ENCODE assay signal across 2 cellular contexts in genomic region chr11:111879637-111879960, GRCh38.
TF ChIP-seq lines count a peak whose summit lies in the region.

No MANE protein-coding gene starts in this region.

TF ChIP-seq in A549, 52 proteins besides CTCF, POLR2A, EP300 and RAD21:
- TF ChIP-seq POLR2AphosphoS2 (conservative IDR thresholded peaks at IDR 0.05; ENCODE audit: low read length), result no peak
- TF ChIP-seq EHMT2 (IDR thresholded peaks at IDR 0.05; ENCODE audit: low read depth), result no peak
- TF ChIP-seq, protein P1, sequence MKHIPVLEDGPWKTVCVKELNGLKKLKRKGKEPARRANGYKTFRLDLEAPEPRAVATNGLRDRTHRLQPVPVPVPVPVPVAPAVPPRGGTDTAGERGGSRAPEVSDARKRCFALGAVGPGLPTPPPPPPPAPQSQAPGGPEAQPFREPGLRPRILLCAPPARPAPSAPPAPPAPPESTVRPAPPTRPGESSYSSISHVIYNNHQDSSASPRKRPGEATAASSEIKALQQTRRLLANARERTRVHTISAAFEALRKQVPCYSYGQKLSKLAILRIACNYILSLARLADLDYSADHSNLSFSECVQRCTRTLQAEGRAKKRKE (CRISPR knock-in tag; IDR thresholded peaks at IDR 0.05; ENCODE audit: low read depth), result no peak
- TF ChIP-seq PHF8 (IDR thresholded peaks at IDR 0.05; ENCODE audit: borderline replicate concordance, low read depth), result peak; percentile 28; the same call in 1 of the 2 replicates

TF ChIP-seq in GM12878, 131 proteins besides CTCF, POLR2A, EP300 and RAD21:
- TF ChIP-seq YBX1 (IDR thresholded peaks at IDR 0.05) (0 out of 2 replicates have a peak, but pooled peaks have one; percentile 30), PML (IDR thresholded peaks at IDR 0.05; ENCODE audit: low read length) (no peak), SMARCA5 (IDR thresholded peaks at IDR 0.05) (0 out of 2 replicates have a peak, but pooled peaks have one; percentile 17)
